14 cellular contexts compared by ENCODE assay signal in genomic region chr7:80584778-80585177, GRCh38. TPM values are rescaled to one million over a fixed set of nuclear protein-coding genes. Genes with fewer than 3 reads are reported as not detected.
DNase-seq lines count a peak whose midpoint lies in the region; ATAC-seq, FAIRE-seq and TF ChIP-seq lines count a peak whose summit lies in the region.
"Had no signal": no experiment of that assay in that cellular context is flagged by ENCODE, and none has a peak within 500 bp of the region (broad histone marks: within the 10 kb centered on the region; RNA-seq: fewer than 3 reads in every experiment).

No MANE protein-coding gene starts in this region.

- no peak overlapping the region for H3K14ac ChIP-seq in H1 (ENCODE audit: insufficient read length)

- no TSS peak for BruUV-seq in HepG2 (replicated peaks; lab: Mats Ljungman, UMichigan)

- peaks cover 10 to 13% of the 10 kb centered on the region in 2 donors for H3K9me3 Mint-ChIP-seq in effector memory CD8-positive, alpha-beta T cell

- H4K5ac ChIP-seq in H1 (ENCODE audit: insufficient read length, low read depth, low read length), result no peak overlapping the region

- no peak overlapping the region for H3K56ac ChIP-seq in H1 (replicated peaks; ENCODE audit: insufficient read length, low read depth, low read length)

- H3K36me3 Mint-ChIP-seq in effector memory CD8-positive, alpha-beta T cell (ENCODE audit: insufficient read depth), result no peaks in the 10 kb centered on the region

- H3K4me3 ChIP-seq in H1 (ENCODE audit: extremely low read depth in 1 of 4, insufficient read depth in 2 of 4, low read depth in 3 of 4, low read length in 4 of 4) (no peak overlapping the region), HepG2 (replicated peaks in 1 of 3; ENCODE audit: insufficient read depth in 1 of 3, low read depth in 2 of 3, low read length in 3 of 3) (no peak overlapping the region), testis (no peak overlapping the region)
- H3K4me3 ChIP-seq: BLaER1 treated with 17β-estradiol and CSF1 and Interleukin-3, amounts not matched to agents 10 nM and 100 nM had no signal

- H3K4me1 Mint-ChIP-seq in effector memory CD8-positive, alpha-beta T cell (ENCODE audit: low read depth in 2 of 2), result no peaks in the 10 kb centered on the region

- no peak overlapping the region for H3K18ac ChIP-seq in H1 (ENCODE audit: extremely low read depth, low read length)

- TF ChIP-seq EP300 in Ishikawa (IDR thresholded peaks at IDR 0.05; ENCODE audit: borderline replicate concordance), result no peak
- no peak for TF ChIP-seq EP300 in H1 (IDR thresholded peaks at IDR 0.05; ENCODE audit: borderline replicate concordance in 1 of 2, low read depth in 2 of 2, low read length in 2 of 2)
- no peak for TF ChIP-seq EP300 in HepG2 (IDR thresholded peaks at IDR 0.05; ENCODE audit: low read depth in 2 of 2, low read length in 2 of 2)
- TF ChIP-seq EP300 in HepG2 (CRISPR knock-in tag; IDR thresholded peaks at IDR 0.05; ENCODE audit: borderline replicate concordance), result no peak

- no peaks in the 10 kb centered on the region for H3K79me1 ChIP-seq in H1 (ENCODE audit: low read depth, low read length)

- POLR2A ChIA-PET in H1 (lab: Charles Lee; ENCODE audit: partially characterized antibody) (no interaction called here), HepG2 (lab: Yijun Ruan, JAX) (no interaction called here)

- no peak overlapping the region for H3K23ac ChIP-seq in H1 (ENCODE audit: insufficient read length)

- TF ChIP-seq RAD21 in Ishikawa (IDR thresholded peaks at IDR 0.05; ENCODE audit: low read depth) (no peak), H1 (IDR thresholded peaks at IDR 0.05 in 1 of 2, conservative IDR thresholded peaks at IDR 0.05 in 1 of 2; ENCODE audit: low read depth in 2 of 2, low read length in 2 of 2) (no peak), HepG2 (CRISPR knock-in tag; IDR thresholded peaks at IDR 0.05) (no peak)

- H3K9me3 ChIP-seq in H1 (ENCODE audit: insufficient read depth in 2 of 2, low read depth in 1 of 2, low read length in 1 of 2) (no peaks in the 10 kb centered on the region), HepG2 (ENCODE audit: low read length) (no peaks in the 10 kb centered on the region), testis (no peaks in the 10 kb centered on the region)
- H3K9me3 ChIP-seq: BLaER1 treated with 17β-estradiol and CSF1 and Interleukin-3, amounts not matched to agents 10 nM and 100 nM had no signal

- H3K4me2 ChIP-seq in H1 (ENCODE audit: insufficient read depth in 1 of 2, low read depth in 2 of 2, low read length in 2 of 2) (no peak overlapping the region), HepG2 (ENCODE audit: low read depth, low read length) (no peak overlapping the region)

- ATAC-seq in HepG2 (no peak), GM18502 (IDR thresholded peaks at IDR 0.05; ENCODE audit: poor library complexity, unreplicated experiment) (no peak)
- ATAC-seq in effector memory CD8-positive, alpha-beta T cell (replicated peaks), result no peak

- no peak overlapping the region for H2BK5ac ChIP-seq in H1 (ENCODE audit: low read depth, low read length)

- H3K4me1 ChIP-seq in H1 (replicated peaks in 1 of 4; ENCODE audit: control insufficient read depth in 3 of 4, insufficient read depth in 4 of 4, low read length in 3 of 4) (no peaks in the 10 kb centered on the region), HepG2 (ENCODE audit: insufficient read depth, low read length) (no peaks in the 10 kb centered on the region), testis (no peaks in the 10 kb centered on the region)

- FAIRE-seq in H1 (lab: Jason Lieb, UNC), result no peak
- no peak for FAIRE-seq in HepG2 (lab: Jason Lieb, UNC)
- no peak for FAIRE-seq in GM12892 (lab: Jason Lieb, UNC)
- FAIRE-seq: RCC 7860 had no signal

- DNase-seq in AG08396 (ENCODE audit: low spot score) (peak; percentile 13), H1 (ENCODE audit: low read depth in 1 of 2, low spot score in 2 of 2) (no peak), HepG2 (ENCODE audit: low spot score) (peak; percentile 29), testis (no peak), GM12892 (ENCODE audit: insufficient read length) (no peak)
- no peak for DNase-seq in effector memory CD8-positive, alpha-beta T cell
- DNase-seq: cortex of kidney, hypothalamus, NCI-H2081 treated with DMSO at 0.1 percent for 48 hours had no signal

- H2AFZ ChIP-seq in H1 (ENCODE audit: low read length) (peak overlapping the region; percentile 98), HepG2 (ENCODE audit: low read length) (no peak overlapping the region)

- no peak overlapping the region for H4K8ac ChIP-seq in H1 (ENCODE audit: extremely low read depth, insufficient read depth, low read length)

- CTCF ChIA-PET in H1 (lab: Charles Lee; ENCODE audit: partially characterized antibody), result no interaction called here
- CTCF ChIA-PET in HepG2 (lab: Yijun Ruan, JAX; ENCODE audit: low intra/inter-chr PET ratio, low total read pairs), result no interaction called here

- H3K27ac ChIP-seq in H1 (ENCODE audit: low read depth, low read length) (no peak overlapping the region), HepG2 (ENCODE audit: extremely low read length, insufficient read depth, low read length) (no peak overlapping the region), testis (no peak overlapping the region)
- H3K27ac ChIP-seq: BLaER1 treated with 17β-estradiol and CSF1 and Interleukin-3, amounts not matched to agents 10 nM and 100 nM; VCaP had no signal

- H3K79me2 ChIP-seq in H1 (ENCODE audit: control insufficient read depth in 1 of 2, insufficient read depth in 2 of 2, low read length in 2 of 2), result no peaks in the 10 kb centered on the region
- no peaks in the 10 kb centered on the region for H3K79me2 ChIP-seq in HepG2 (ENCODE audit: insufficient read depth, low read length)

- no peak overlapping the region for H2BK12ac ChIP-seq in H1 (ENCODE audit: low read depth, low read length)

- no peaks in the 10 kb centered on the region for H3K27me3 Mint-ChIP-seq in effector memory CD8-positive, alpha-beta T cell

- H2BK120ac ChIP-seq in H1 (replicated peaks; ENCODE audit: low read depth, low read length), result no peak overlapping the region

- no peak overlapping the region for H3K4ac ChIP-seq in H1 (replicated peaks; ENCODE audit: insufficient read length, low read depth, low read length)

- no peaks in the 10 kb centered on the region for H3K23me2 ChIP-seq in H1 (ENCODE audit: low read depth, low read length)

- H3K27me3 ChIP-seq in H1 (replicated peaks in 1 of 4; ENCODE audit: control insufficient read depth in 3 of 4, extremely low read depth in 1 of 4, insufficient read depth in 3 of 4, low read length in 3 of 4) (no peaks in the 10 kb centered on the region), HepG2 (ENCODE audit: control insufficient read depth in 1 of 2, insufficient read depth in 2 of 2, low read length in 2 of 2) (no peaks in the 10 kb centered on the region), testis (no peaks in the 10 kb centered on the region)
- H3K27me3 ChIP-seq: BLaER1 treated with 17β-estradiol and CSF1 and Interleukin-3, amounts not matched to agents 10 nM and 100 nM had no signal

- H3K9ac ChIP-seq in H1 (replicated peaks in 1 of 4; ENCODE audit: extremely low read depth in 1 of 4, low read depth in 3 of 4, low read length in 3 of 4), result no peak overlapping the region; a peak in 1 of 7 replicates
- no peak overlapping the region for H3K9ac ChIP-seq in HepG2 (ENCODE audit: insufficient read depth, low read depth, low read length)
- H3K9ac ChIP-seq: BLaER1 treated with 17β-estradiol and CSF1 and Interleukin-3, amounts not matched to agents 10 nM and 100 nM had no signal

- H3K27ac Mint-ChIP-seq in effector memory CD8-positive, alpha-beta T cell, result no peak overlapping the region

- in situ Hi-C loops in HepG2 (cut with HindIII; ENCODE audit: extremely low pct_ligation_motif_present, low pct_unique_long_range_greater_than_20kb), result no loop called here

- no peak for TF ChIP-seq CTCF in H1 (IDR thresholded peaks at IDR 0.05; ENCODE audit: control extremely low read depth in 1 of 3, insufficient read depth in 1 of 3, low read depth in 1 of 3, low read length in 3 of 3)
- no peak for TF ChIP-seq CTCF in HepG2 (CRISPR knock-in tag; IDR thresholded peaks at IDR 0.05)
- no peak for TF ChIP-seq CTCF in testis (IDR thresholded peaks at IDR 0.05)

- H3K36me3 ChIP-seq in H1 (ENCODE audit: control insufficient read depth in 2 of 4, insufficient read depth in 4 of 4, low read length in 3 of 4) (no peaks in the 10 kb centered on the region), HepG2 (replicated peaks in 1 of 2; ENCODE audit: control insufficient read depth in 1 of 2, insufficient read depth in 2 of 2, low read length in 2 of 2) (no peaks in the 10 kb centered on the region), testis (ENCODE audit: low read depth, missing control alignments) (no peaks in the 10 kb centered on the region)
- H3K36me3 ChIP-seq: BLaER1 treated with 17β-estradiol and CSF1 and Interleukin-3, amounts not matched to agents 10 nM and 100 nM had no signal

- H2AK5ac ChIP-seq in H1 (ENCODE audit: low read depth, low read length), result no peak overlapping the region

- H4K20me1 ChIP-seq in H1 (replicated peaks in 1 of 2; ENCODE audit: control insufficient read depth in 1 of 2, insufficient read depth in 2 of 2, low read length in 2 of 2) (no peaks in the 10 kb centered on the region), HepG2 (ENCODE audit: insufficient read depth, low read length) (no peaks in the 10 kb centered on the region)
- H4K20me1 ChIP-seq: BLaER1 treated with 17β-estradiol and CSF1 and Interleukin-3, amounts not matched to agents 10 nM and 100 nM had no signal

- intact Hi-C loops in HepG2 (cut with micrococcal nuclease; ENCODE audit: unreplicated experiment) (no loop called here), testis (cut with DNase I; ENCODE audit: low total_unique reads) (no loop called here)

- H2BK20ac ChIP-seq in H1 (ENCODE audit: low read length), result no peak overlapping the region

- TF ChIP-seq POLR2A in H1 (IDR thresholded peaks at IDR 0.05; ENCODE audit: control extremely low read depth in 1 of 2, low read depth in 2 of 2, low read length in 2 of 2) (no peak), HepG2 (IDR thresholded peaks at IDR 0.05; ENCODE audit: insufficient read depth in 1 of 2, low read depth in 2 of 2, low read length in 2 of 2) (no peak), testis (IDR thresholded peaks at IDR 0.05) (no peak), GM12892 (IDR thresholded peaks at IDR 0.05; ENCODE audit: low read depth, low read length) (no peak)

- H4K91ac ChIP-seq in H1 (replicated peaks; ENCODE audit: insufficient read length, low read length), result no peak overlapping the region

- no peak overlapping the region for H3K4me3 Mint-ChIP-seq in effector memory CD8-positive, alpha-beta T cell

- no peak overlapping the region for H2BK15ac ChIP-seq in H1 (ENCODE audit: low read length)

RNA-seq across cellular contexts. Expression of gene CD36, which starts 53.7 kb away (rescaled TPM):
- total RNA-seq in H1 (2021; fragmentation: NEBNext Ultra II Directional; extraction: Animal tissue kit (Norgen Biotek cat#: 25700)), result 0.60 and 1.5 TPM in 2 replicates
- polyA plus RNA-seq in H1 (2011; rRNA removed) (0.13 and 0.33 TPM in 2 replicates), HepG2 (2011; rRNA removed) (1.9 and 2.8 TPM in 2 replicates), testis (ENCODE audit: insufficient read depth, low read depth, low replicate concordance) (12.8 TPM)
- polyA plus RNA-seq in H1 (2011; cell fraction: cytosol; rRNA removed), result 0.32 TPM
- 0.33 TPM for polyA plus RNA-seq in H1 (2011; cell fraction: nucleus; rRNA removed)
- polyA plus RNA-seq in H1 (2012, experiment 1 of 2), result 0.68 to 2.3 TPM (median 1.5 TPM) in 4 replicates
- 0.37 TPM for polyA plus RNA-seq in H1 (2012, experiment 2 of 2)
- 0.32 TPM for polyA plus RNA-seq in H1 (2013, experiment 1 of 2)
- 0.46 TPM for polyA plus RNA-seq in H1 (2013, experiment 2 of 2)
- polyA minus RNA-seq in H1 (2011; rRNA and poly(A)+ RNA removed), result 0.66 and 3.1 TPM in 2 replicates
- not detected for polyA minus RNA-seq in H1 (2011; cell fraction: cytosol; rRNA and poly(A)+ RNA removed)
- polyA minus RNA-seq in H1 (2011; cell fraction: nucleus; rRNA and poly(A)+ RNA removed), result 0.50 TPM
- total RNA-seq in HepG2 (2016; rRNA removed; fragmentation: Illumina TruSeq; extraction: Trizol) (3.4 and 4.8 TPM in 2 replicates), testis (10 to 100 TPM in 1 of 2 donors, 1 to 10 TPM in 1; 5.6 to 19.8 TPM)
- total RNA-seq in HepG2 (2016; cell fraction: cytosol; rRNA removed; fragmentation: Illumina TruSeq; extraction: Trizol; ENCODE audit: low read depth), result 0.61 and 0.88 TPM in 2 replicates
- total RNA-seq in HepG2 (2016; cell fraction: insoluble cytoplasmic fraction; rRNA removed; fragmentation: Illumina TruSeq; extraction: Trizol), result 2.4 and 4.7 TPM in 2 replicates
- total RNA-seq in HepG2 (2016; cell fraction: membrane; rRNA removed; fragmentation: Illumina TruSeq; extraction: Trizol), result 1.3 and 1.5 TPM in 2 replicates
- 6.2 and 8.1 TPM in 2 replicates for total RNA-seq in HepG2 (2016; cell fraction: nucleus; rRNA removed; fragmentation: Illumina TruSeq; extraction: Trizol)
- 1.1 and 1.4 TPM in 2 replicates for polyA plus RNA-seq in HepG2 (2011; cell fraction: cytosol; rRNA removed)
- 0.93 and 1.5 TPM in 2 replicates for polyA plus RNA-seq in HepG2 (2011; cell fraction: nucleus; rRNA removed)
- 2.1 and 4.0 TPM in 2 replicates for polyA plus RNA-seq in HepG2 (2012)
- 0.34 and 0.44 TPM in 2 replicates for polyA plus RNA-seq in HepG2 (2016; cell fraction: cytosol; fragmentation: Illumina TruSeq; extraction: Trizol; ENCODE audit: low read depth)
- polyA plus RNA-seq in HepG2 (2016; cell fraction: insoluble cytoplasmic fraction; fragmentation: Illumina TruSeq; extraction: Trizol; ENCODE audit: low read depth), result 1.2 and 1.7 TPM in 2 replicates
- polyA plus RNA-seq in HepG2 (2016; cell fraction: membrane; fragmentation: Illumina TruSeq; extraction: Trizol; ENCODE audit: low read depth), result 0.30 and 0.38 TPM in 2 replicates
- polyA plus RNA-seq in HepG2 (2016; cell fraction: nucleus; fragmentation: Illumina TruSeq; extraction: Trizol; ENCODE audit: insufficient read depth, low read depth), result 4.3 TPM in 2 replicates
- polyA minus RNA-seq in HepG2 (2011; rRNA and poly(A)+ RNA removed; ENCODE audit: low replicate concordance), result 0.05 and 2.6 TPM in 2 replicates
- polyA minus RNA-seq in HepG2 (2011; cell fraction: cytosol; rRNA and poly(A)+ RNA removed), result 1.4 and 3.9 TPM in 2 replicates
- 5.0 and 6.0 TPM in 2 replicates for polyA minus RNA-seq in HepG2 (2011; cell fraction: nucleus; rRNA and poly(A)+ RNA removed)
- polyA plus RNA-seq in GM12892 (2012; ENCODE audit: missing spikeins), result not detected

Comparison
In these comparisons a context has a peak if more than half of its experiments do, and no peak if none do; other contexts are left out.
1. DNase-seq: peak in AG08396 (single experiment) and HepG2 (single experiment); none in H1 (0 of 2), testis (single experiment), GM12892 (single experiment) and effector memory CD8-positive, alpha-beta T cell (0 of 3).